Comparison of ENCODE assay signal across 15 cellular contexts in the genomic region with DNA sequence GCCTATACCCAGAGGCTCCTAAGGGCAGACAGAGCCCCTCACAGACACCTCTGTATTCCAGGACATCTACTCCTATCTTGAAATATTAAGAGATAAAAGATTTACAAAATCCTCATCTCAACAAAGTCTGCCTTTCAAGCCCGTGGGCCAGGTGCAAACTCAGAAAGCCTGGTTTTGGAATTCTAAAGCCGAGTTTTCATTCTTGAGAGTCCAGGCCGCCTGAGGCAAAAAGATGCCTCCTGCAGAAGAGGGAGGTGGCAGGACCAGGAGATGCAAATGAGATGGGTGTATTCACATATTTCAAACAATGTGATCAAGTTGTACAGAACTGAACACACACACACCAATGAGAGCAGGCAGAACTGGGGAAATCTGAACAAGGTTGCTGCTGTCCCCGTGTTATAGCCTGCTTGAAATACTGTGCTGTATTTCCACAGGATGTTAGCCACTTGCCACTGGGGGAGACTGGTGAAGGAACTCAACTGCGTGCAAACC.
"Had no signal": no experiment of that assay in that cellular context is flagged by ENCODE, and none has a peak within 500 bp of the region (broad histone marks: within the 10 kb centered on the region; RNA-seq: fewer than 3 reads in every experiment).

No MANE protein-coding gene starts in this region.

- H3K9me3 ChIP-seq: upper lobe of left lung had no signal

- H3K36me3 ChIP-seq: upper lobe of left lung had no signal

- H3K9me3 Mint-ChIP-seq: memory B cell had no signal

- H3K36me3 Mint-ChIP-seq: activated naive CD4-positive, alpha-beta T cell treated with anti-CD3 and anti-CD28 coated beads, Interleukin-2, amount 50 U/mL, for 24 hours; memory B cell had no signal

- DNase-seq: activated CD4-positive, alpha-beta T cell treated with anti-CD3 and anti-CD28 coated beads, Interleukin-2, amount 50 U/mL, for 1 hour; activated gamma-delta T cell; activated T-cell treated with anti-CD3 and anti-CD28 coated beads, Interleukin-2, amount 50 U/mL, for 72 hours; dermis blood vessel endothelial cell; effector memory CD4-positive, alpha-beta T cell; hippocampal formation; mucosa of descending colon; stimulated activated CD4-positive, alpha-beta T cell treated with anti-CD3 and anti-CD28 coated beads, Interleukin-1b, Interleukin-23, amount 100 ng/mL, for 48 hours; stimulated activated naive CD8-positive, alpha-beta T cell treated with anti-CD3 and anti-CD28 coated beads, Interleukin-15, Interleukin-2, amounts not matched to agents 100 U/mL and 50 U/mL, for 24 hours; T-helper 1 cell; T1000; upper lobe of left lung had no signal

- H3K4me3 Mint-ChIP-seq: activated naive CD4-positive, alpha-beta T cell treated with anti-CD3 and anti-CD28 coated beads, Interleukin-2, amount 50 U/mL, for 24 hours; activated T-cell treated with anti-CD3 and anti-CD28 coated beads, Interleukin-2, amount 50 U/mL, for 72 hours; memory B cell; naive thymus-derived CD4-positive, alpha-beta T cell had no signal

- H3K27me3 ChIP-seq: upper lobe of left lung had no signal

- H3K27me3 Mint-ChIP-seq: activated naive CD4-positive, alpha-beta T cell treated with anti-CD3 and anti-CD28 coated beads, Interleukin-2, amount 50 U/mL, for 24 hours; memory B cell had no signal

- H3K4me3 ChIP-seq: mucosa of descending colon, upper lobe of left lung had no signal

- H3K27ac ChIP-seq: upper lobe of left lung had no signal

- H3K27ac Mint-ChIP-seq: activated naive CD4-positive, alpha-beta T cell treated with anti-CD3 and anti-CD28 coated beads, Interleukin-2, amount 50 U/mL, for 24 hours; activated T-cell treated with anti-CD3 and anti-CD28 coated beads, Interleukin-2, amount 50 U/mL, for 72 hours; memory B cell; naive thymus-derived CD4-positive, alpha-beta T cell had no signal
